ENCODE assay signal across 19 cellular contexts in the genomic region with DNA sequence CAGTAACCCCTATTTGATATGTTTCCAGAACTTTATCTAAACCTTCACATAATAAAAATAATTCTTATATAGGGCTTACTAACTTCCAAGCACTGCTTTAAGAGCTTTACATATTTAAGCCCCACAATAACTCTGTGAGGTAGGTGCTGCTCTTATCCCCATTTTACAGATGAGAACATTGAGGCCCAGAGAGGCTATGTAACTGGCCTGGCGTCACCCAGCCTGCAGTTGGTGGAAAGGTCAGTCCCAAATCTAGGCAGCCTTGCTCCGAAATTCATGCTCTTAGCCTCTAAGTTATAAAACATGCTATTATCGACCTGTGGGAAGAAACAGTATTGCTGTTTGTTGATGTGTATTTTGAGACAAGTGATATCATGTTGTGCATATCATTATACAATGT. TPM values are rescaled to one million over a fixed set of nuclear protein-coding genes. Genes with fewer than 3 reads are reported as not detected.
DNase-seq lines count a peak whose midpoint lies in the region; ATAC-seq and TF ChIP-seq lines count a peak whose summit lies in the region.
"Had no signal": no experiment of that assay in that cellular context is flagged by ENCODE, and none has a peak within 500 bp of the region (broad histone marks: within the 10 kb centered on the region; RNA-seq: fewer than 3 reads in every experiment).

No MANE protein-coding gene starts in this region.

- H3K27ac Mint-ChIP-seq in activated T-helper 1 cell treated with anti-CD3 and anti-CD28 coated beads, Interleukin-12 subunit alpha, Interleukin-12 subunit beta, Interleukin-2, Interleukin-4 antibody, amounts not matched to agents 30 ng/mL and 10 ng/mL and 1 ng/mL, durations not matched to agents 14 hours and 24 hours and 36 hours = peak overlapping the region; percentile 91
- H3K27ac Mint-ChIP-seq in natural killer cell = peak overlapping the region; percentile 92 to 95

- peaks cover 86% of the 10 kb centered on the region for H3K4me1 Mint-ChIP-seq in activated T-helper 1 cell treated with anti-CD3 and anti-CD28 coated beads, Interleukin-12 subunit alpha, Interleukin-12 subunit beta, Interleukin-2, Interleukin-4 antibody, amounts not matched to agents 30 ng/mL and 10 ng/mL and 1 ng/mL, durations not matched to agents 14 hours and 24 hours and 36 hours (ENCODE audit: low read depth)
- H3K4me1 Mint-ChIP-seq in natural killer cell = peaks cover 67 to 77% of the 10 kb centered on the region in 2 donors

- H3K9me3 ChIP-seq in right atrium auricular region (no peaks in the 10 kb centered on the region), right cardiac atrium (ENCODE audit: control insufficient read depth, low read length) (no peaks in the 10 kb centered on the region)
- H3K9me3 ChIP-seq: BLaER1, mucosa of descending colon had no signal

- no peak overlapping the region for H3K4me3 Mint-ChIP-seq in activated T-helper 1 cell treated with anti-CD3 and anti-CD28 coated beads, Interleukin-12 subunit alpha, Interleukin-12 subunit beta, Interleukin-2, Interleukin-4 antibody, amounts not matched to agents 30 ng/mL and 10 ng/mL and 1 ng/mL, durations not matched to agents 14 hours and 24 hours and 36 hours
- H3K4me3 Mint-ChIP-seq in natural killer cell = peak overlapping the region; percentile 31

- intact Hi-C loops in right cardiac atrium (cut with DNase I) = no loop called here
- intact Hi-C loops in activated T-helper 1 cell treated with anti-CD3 and anti-CD28 coated beads, Interleukin-12 subunit alpha, Interleukin-12 subunit beta, Interleukin-2, Interleukin-4 antibody, amounts not matched to agents 30 ng/mL and 10 ng/mL and 1 ng/mL, durations not matched to agents 14 hours and 24 hours and 36 hours (cut with micrococcal nuclease) = no loop called here
- intact Hi-C loops in natural killer cell (cut with micrococcal nuclease) = no loop called here

- peaks cover 37% of the 10 kb centered on the region for H3K36me3 Mint-ChIP-seq in activated T-helper 1 cell treated with anti-CD3 and anti-CD28 coated beads, Interleukin-12 subunit alpha, Interleukin-12 subunit beta, Interleukin-2, Interleukin-4 antibody, amounts not matched to agents 30 ng/mL and 10 ng/mL and 1 ng/mL, durations not matched to agents 14 hours and 24 hours and 36 hours (ENCODE audit: low read depth)
- peaks cover 3% of the 10 kb centered on the region for H3K36me3 Mint-ChIP-seq in natural killer cell

- H3K27ac ChIP-seq in right atrium auricular region (peak overlapping the region; percentile 82 to 85), right cardiac atrium (ENCODE audit: low read length) (no peak overlapping the region)
- H3K27ac ChIP-seq: BLaER1, HL-60, parathyroid adenoma had no signal

- no peaks in the 10 kb centered on the region for H3K9me3 Mint-ChIP-seq in activated T-helper 1 cell treated with anti-CD3 and anti-CD28 coated beads, Interleukin-12 subunit alpha, Interleukin-12 subunit beta, Interleukin-2, Interleukin-4 antibody, amounts not matched to agents 30 ng/mL and 10 ng/mL and 1 ng/mL, durations not matched to agents 14 hours and 24 hours and 36 hours
- no peaks in the 10 kb centered on the region for H3K9me3 Mint-ChIP-seq in natural killer cell

- no peak for TF ChIP-seq CTCF in right atrium auricular region (IDR thresholded peaks at IDR 0.05)
- no peak for TF ChIP-seq CTCF in natural killer cell (IDR thresholded peaks at IDR 0.05)

- H3K27me3 ChIP-seq in right atrium auricular region (no peaks in the 10 kb centered on the region), right cardiac atrium (ENCODE audit: control insufficient read depth, insufficient read depth) (no peaks in the 10 kb centered on the region)
- H3K27me3 ChIP-seq: BLaER1 had no signal

- peaks cover 0 to 23% of the 10 kb centered on the region in 2 donors for H3K4me1 ChIP-seq in right atrium auricular region
- H3K4me1 ChIP-seq in right cardiac atrium (ENCODE audit: control insufficient read depth, insufficient read depth, low read length) = peaks cover 8% of the 10 kb centered on the region
- H3K4me1 ChIP-seq: parathyroid adenoma had no signal

- H3K36me3 ChIP-seq in right atrium auricular region = no peaks in the 10 kb centered on the region
- H3K36me3 ChIP-seq: BLaER1 had no signal

- no peaks in the 10 kb centered on the region for H3K27me3 Mint-ChIP-seq in activated T-helper 1 cell treated with anti-CD3 and anti-CD28 coated beads, Interleukin-12 subunit alpha, Interleukin-12 subunit beta, Interleukin-2, Interleukin-4 antibody, amounts not matched to agents 30 ng/mL and 10 ng/mL and 1 ng/mL, durations not matched to agents 14 hours and 24 hours and 36 hours (ENCODE audit: insufficient read depth)
- H3K27me3 Mint-ChIP-seq in natural killer cell (ENCODE audit: low read depth in 2 of 2) = no peaks in the 10 kb centered on the region

- ATAC-seq in right cardiac atrium (no peak), natural killer cell (no peak), GM21515 (IDR thresholded peaks at IDR 0.05; ENCODE audit: unreplicated experiment) (no peak)
- ATAC-seq: mucosa of descending colon, Right ventricle myocardium inferior had no signal

- DNase-seq in right atrium auricular region (ENCODE audit: low spot score) (no peak), right cardiac atrium (no peak), natural killer cell (no peak), 8988T (no peak)
- no peak for DNase-seq in activated T-helper 1 cell treated with anti-CD3 and anti-CD28 coated beads, Interleukin-12 subunit alpha, Interleukin-12 subunit beta, Interleukin-2, Interleukin-4 antibody, amounts not matched to agents 30 ng/mL and 10 ng/mL and 1 ng/mL, durations not matched to agents 14 hours and 24 hours and 36 hours (ENCODE audit: low spot score)
- DNase-seq in activated CD4-positive, CD25-positive, alpha-beta regulatory T cell treated with anti-CD3 and anti-CD28 coated beads, Interleukin-2, amount 50 U/mL, for 72 hours = no peak
- DNase-seq: effector CD4-positive, alpha-beta T cell; hypothalamus; mucosa of descending colon; NCI-H1417; stimulated activated CD4-positive, alpha-beta T cell treated with anti-CD3 and anti-CD28 coated beads, Interleukin-12 subunit alpha, Interleukin-12 subunit beta, amount 100 ng/mL, for 4 hours had no signal

- H3K4me3 ChIP-seq in right atrium auricular region (no peak overlapping the region), right cardiac atrium (ENCODE audit: low read length) (no peak overlapping the region)
- H3K4me3 ChIP-seq: BLaER1, mucosa of descending colon had no signal

- 93% methylated on average over 3 of the region's 3 CpGs for WGBS in right cardiac atrium

RNA-seq across cellular contexts. Expression of gene NLRC5, which starts 9.0 kb away (rescaled TPM):
- total RNA-seq in right atrium auricular region (1 to 10 TPM; 8.0 to 9.7 TPM), right cardiac atrium (10 to 100 TPM in 2 of 4 donors, 1 to 10 TPM in 2; 7.9 to 25.0 (median 13.1) TPM), natural killer cell (100 to 1,000 TPM; 320 to 563 (median 535) TPM)
- 8.2 TPM for polyA plus RNA-seq in right cardiac atrium
- total RNA-seq in activated T-helper 1 cell treated with anti-CD3 and anti-CD28 coated beads, Interleukin-12 subunit alpha, Interleukin-12 subunit beta, Interleukin-2, Interleukin-4 antibody, amounts not matched to agents 30 ng/mL and 10 ng/mL and 1 ng/mL, durations not matched to agents 14 hours and 24 hours and 36 hours = 164 and 175 TPM in 2 replicates

RNA-seq across cellular contexts. Expression of gene CETP, which starts 36.6 kb away (rescaled TPM):
- total RNA-seq in right atrium auricular region = not detected
- total RNA-seq in right cardiac atrium = under 1 TPM in 2 of 4 donors, not detected in 2; 0.46 to 0.59 TPM
- polyA plus RNA-seq in right cardiac atrium = 0.34 TPM
- total RNA-seq in activated T-helper 1 cell treated with anti-CD3 and anti-CD28 coated beads, Interleukin-12 subunit alpha, Interleukin-12 subunit beta, Interleukin-2, Interleukin-4 antibody, amounts not matched to agents 30 ng/mL and 10 ng/mL and 1 ng/mL, durations not matched to agents 14 hours and 24 hours and 36 hours = 0.23 and 0.24 TPM in 2 replicates
- total RNA-seq in natural killer cell = under 1 TPM in 1 of 3 donors, not detected in 2; 0.14 TPM
- total RNA-seq: bronchial epithelial cell; LHCN-M2; T-helper 2 cell treated with Interferon-gamma antibody and Interleukin-4, amounts not matched to agents 100 ng/mL and 5 ng/mL, for 36 hours had no signal
